ENCODE assay signal across 31 cellular contexts in the genomic region with DNA sequence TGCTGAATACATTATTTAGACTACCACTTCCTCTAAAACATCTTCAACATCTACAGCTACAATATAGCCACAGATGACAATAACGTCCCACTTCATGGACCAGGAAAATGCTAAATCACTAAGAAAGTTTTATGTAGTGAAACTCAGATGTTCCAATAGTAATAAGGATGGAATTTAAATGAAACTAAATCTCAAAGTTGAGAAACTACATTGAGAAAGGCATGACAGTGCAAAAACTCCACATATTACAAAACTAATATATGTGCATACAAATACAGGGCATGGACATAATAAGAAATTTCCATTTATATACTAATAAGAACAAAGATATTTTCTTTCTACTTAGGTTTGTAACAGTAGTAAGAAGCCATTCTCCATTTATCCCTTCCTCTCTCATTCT.
"Had no signal": no experiment of that assay in that cellular context is flagged by ENCODE, and none has a peak within 500 bp of the region (broad histone marks: within the 10 kb centered on the region; RNA-seq: fewer than 3 reads in every experiment).

No MANE protein-coding gene starts in this region.

- H3K27ac ChIP-seq: adrenal gland, ascending aorta, cardiac muscle cell, colonic mucosa, dorsolateral prefrontal cortex, foreskin keratinocyte, heart right ventricle, left lung, lower lobe of right lung, neural progenitor cell, sigmoid colon, stomach, suprapubic skin, tibial artery, upper lobe of right lung had no signal

- ATAC-seq: activated CD8-positive, alpha-beta T cell treated with anti-CD3 and anti-CD28 coated beads for 36 hours; activated T-cell treated with anti-CD3 and anti-CD28 coated beads, Interleukin-2, amount 50 U/mL, for 4 hours; activated T-helper 17 cell treated with anti-CD3 and anti-CD28 coated beads, Interleukin-2, amount 50 U/mL, for 72 hours; foreskin keratinocyte; heart right ventricle; left lung; lower lobe of right lung; natural killer cell; stimulated activated naive B cell treated with anti-CD40 and anti-IgM and Interleukin-4, amounts not matched to agents 10 μg/mL and 1 μg/mL and 100 μg/mL, for 72 hours; upper lobe of right lung had no signal

- H3K4me1 Mint-ChIP-seq: activated T-helper 17 cell treated with anti-CD3 and anti-CD28 coated beads, Interleukin-2, amount 50 U/mL, for 72 hours; brain; neural progenitor cell had no signal

- H3K4me2 ChIP-seq: neural progenitor cell had no signal

- H3K27ac Mint-ChIP-seq: activated B cell treated with CpG ODN at 0.5 μM for 24 hours; activated CD8-positive, alpha-beta T cell treated with anti-CD3 and anti-CD28 coated beads for 36 hours; activated naive CD8-positive, alpha-beta T cell; activated T-helper 17 cell treated with anti-CD3 and anti-CD28 coated beads, Interleukin-2, amount 50 U/mL, for 72 hours; brain; natural killer cell; neural progenitor cell; progenitor cell of endocrine pancreas; stimulated activated naive B cell treated with anti-CD40 and anti-IgM and Interleukin-4, amounts not matched to agents 10 μg/mL and 1 μg/mL and 100 μg/mL, for 72 hours had no signal

- H2AFZ ChIP-seq: neural progenitor cell had no signal

- H3K4me1 ChIP-seq: adrenal gland, ascending aorta, colonic mucosa, foreskin keratinocyte, left lung, lower lobe of right lung, neural progenitor cell, sigmoid colon, stomach, suprapubic skin, tibial artery, upper lobe of right lung had no signal

- H3K27me3 ChIP-seq: adrenal gland, ascending aorta, cardiac muscle cell, colonic mucosa, dorsolateral prefrontal cortex, foreskin keratinocyte, heart right ventricle, left lung, neural progenitor cell, sigmoid colon, stomach, suprapubic skin, tibial artery, upper lobe of right lung had no signal

- H3K4me3 Mint-ChIP-seq: activated B cell treated with CpG ODN at 0.5 μM for 24 hours; activated CD8-positive, alpha-beta T cell treated with anti-CD3 and anti-CD28 coated beads for 36 hours; activated naive CD8-positive, alpha-beta T cell; activated T-cell treated with anti-CD3 and anti-CD28 coated beads, Interleukin-2, amount 50 U/mL, for 4 hours; activated T-helper 17 cell treated with anti-CD3 and anti-CD28 coated beads, Interleukin-2, amount 50 U/mL, for 72 hours; brain; natural killer cell; neural progenitor cell; stimulated activated naive B cell treated with anti-CD40 and anti-IgM and Interleukin-4, amounts not matched to agents 10 μg/mL and 1 μg/mL and 100 μg/mL, for 72 hours had no signal

- H3K9me3 Mint-ChIP-seq: activated B cell treated with CpG ODN at 0.5 μM for 24 hours; activated T-helper 17 cell treated with anti-CD3 and anti-CD28 coated beads, Interleukin-2, amount 50 U/mL, for 72 hours had no signal

- H3K4me3 ChIP-seq: adrenal gland, ascending aorta, cardiac muscle cell, colonic mucosa, dorsolateral prefrontal cortex, heart right ventricle, left lung, lower lobe of right lung, neural progenitor cell, sigmoid colon, stomach, suprapubic skin, tibial artery, upper lobe of right lung had no signal

- FAIRE-seq: islet of Langerhans had no signal

- H3K27me3 Mint-ChIP-seq: activated B cell treated with CpG ODN at 0.5 μM for 24 hours; activated CD8-positive, alpha-beta T cell treated with anti-CD3 and anti-CD28 coated beads for 36 hours; activated naive CD8-positive, alpha-beta T cell; activated T-helper 17 cell treated with anti-CD3 and anti-CD28 coated beads, Interleukin-2, amount 50 U/mL, for 72 hours; brain; progenitor cell of endocrine pancreas; stimulated activated naive B cell treated with anti-CD40 and anti-IgM and Interleukin-4, amounts not matched to agents 10 μg/mL and 1 μg/mL and 100 μg/mL, for 72 hours had no signal

- DNase-seq: activated B cell treated with CpG ODN at 0.5 μM for 24 hours; activated CD4-positive, alpha-beta T cell treated with anti-CD3 and anti-CD28 coated beads, Interleukin-2, amount 50 U/mL, for 1 hour; activated CD8-positive, alpha-beta T cell treated with anti-CD3 and anti-CD28 coated beads for 36 hours; activated T-cell treated with anti-CD3 and anti-CD28 coated beads, Interleukin-2, amount 50 U/mL, for 4 hours; adrenal gland; cerebellar nuclear complex; colonic mucosa; dorsolateral prefrontal cortex; effector memory CD4-positive, alpha-beta T cell; foreskin keratinocyte; heart right ventricle; left lung; lower lobe of right lung; mesendoderm; natural killer cell; sigmoid colon; small intestine; stimulated activated CD4-positive, alpha-beta T cell treated with anti-CD3 and anti-CD28 coated beads, Interleukin-1b, Interleukin-23, amount 100 ng/mL, for 48 hours; stimulated activated naive B cell treated with anti-CD40 and anti-IgM and Interleukin-4, amounts not matched to agents 10 μg/mL and 1 μg/mL and 100 μg/mL, for 72 hours; stomach; tibial artery; upper lobe of right lung had no signal

- H3K36me3 ChIP-seq: adrenal gland, colonic mucosa, lower lobe of right lung, neural progenitor cell had no signal

- H3K9me3 ChIP-seq: adrenal gland, ascending aorta, colonic mucosa, lower lobe of right lung, sigmoid colon, suprapubic skin, tibial artery, upper lobe of right lung had no signal
